In genomic region chr12:109952873-109953272, GRCh38 we compare ENCODE assay signal across 17 cellular contexts. TPM values are rescaled to one million over a fixed set of nuclear protein-coding genes. Genes with fewer than 3 reads are reported as not detected.
DNase-seq lines count a peak whose midpoint lies in the region; ATAC-seq, FAIRE-seq and TF ChIP-seq lines count a peak whose summit lies in the region.
"Had no signal": no experiment of that assay in that cellular context is flagged by ENCODE, and none has a peak within 500 bp of the region (broad histone marks: within the 10 kb centered on the region; RNA-seq: fewer than 3 reads in every experiment).

No MANE protein-coding gene starts in this region.

- TF ChIP-seq RAD21 in liver (IDR thresholded peaks at IDR 0.05), result no peak
- no peak for TF ChIP-seq RAD21 in HepG2 (CRISPR knock-in tag; IDR thresholded peaks at IDR 0.05)

- H3K36me3 ChIP-seq in liver (ENCODE audit: control insufficient read depth in 4 of 4, insufficient read depth in 3 of 4, low read depth in 1 of 4, low read length in 3 of 4) (peaks cover 9 to 29% (median 28%) of the 10 kb centered on the region in 4 donors), HepG2 (replicated peaks in 1 of 2; ENCODE audit: control insufficient read depth in 1 of 2, insufficient read depth in 2 of 2, low read length in 2 of 2) (peaks cover 14 to 40% of the 10 kb centered on the region in 2 experiments), ascending aorta (peaks cover 15 to 51% of the 10 kb centered on the region in 2 donors), right lobe of liver (peaks cover 0 to 38% (median 10%) of the 10 kb centered on the region in 4 donors), tibial artery (peaks cover 28 to 94% (median 52%) of the 10 kb centered on the region in 3 donors), prostate gland (peaks cover 0 to 6% of the 10 kb centered on the region in 2 donors)

- H3K4me1 ChIP-seq in liver (ENCODE audit: control insufficient read depth in 4 of 4, insufficient read depth in 4 of 4, low read length in 3 of 4) (peaks cover 4 to 42% (median 31%) of the 10 kb centered on the region in 4 donors), HepG2 (ENCODE audit: insufficient read depth, low read length) (peaks cover 37% of the 10 kb centered on the region), ascending aorta (peaks cover 13 to 29% of the 10 kb centered on the region in 2 donors), right lobe of liver (peaks cover 0 to 36% (median 8%) of the 10 kb centered on the region in 4 donors), tibial artery (peaks cover 0 to 28% (median 11%) of the 10 kb centered on the region in 4 donors), prostate gland (replicated peaks) (no peaks in the 10 kb centered on the region)

- in situ Hi-C loops in HepG2 (cut with HindIII; ENCODE audit: extremely low pct_ligation_motif_present, low pct_unique_long_range_greater_than_20kb), result no loop called here

- POLR2A ChIA-PET in HepG2 (lab: Yijun Ruan, JAX), result no interaction called here

- TF ChIP-seq POLR2A in HepG2 (IDR thresholded peaks at IDR 0.05; ENCODE audit: insufficient read depth in 1 of 2, low read depth in 2 of 2, low read length in 2 of 2) (no peak), right lobe of liver (IDR thresholded peaks at IDR 0.05) (no peak), prostate gland (IDR thresholded peaks at IDR 0.05) (no peak)

- no peak for FAIRE-seq in HepG2 (lab: Jason Lieb, UNC)
- FAIRE-seq: H1 had no signal

- H3K27ac ChIP-seq in liver (ENCODE audit: low read depth in 1 of 2, low read length in 2 of 2) (peak overlapping the region; percentile 8 to 37), HepG2 (ENCODE audit: extremely low read length, insufficient read depth, low read length) (no peak overlapping the region), ascending aorta (peak overlapping the region; percentile 77 to 78), right lobe of liver (peak overlapping the region in 2 of 3 donors; percentile 19 to 41), tibial artery (peak overlapping the region; percentile 23 to 54), prostate gland (no peak overlapping the region)

- H3K9ac ChIP-seq in liver (ENCODE audit: low read depth in 1 of 2, low read length in 2 of 2), result no peak overlapping the region
- no peak overlapping the region for H3K9ac ChIP-seq in HepG2 (ENCODE audit: insufficient read depth, low read depth, low read length)

- CTCF ChIA-PET in HepG2 (lab: Yijun Ruan, JAX; ENCODE audit: low intra/inter-chr PET ratio, low total read pairs), result no interaction called here

- no peak overlapping the region for H2AFZ ChIP-seq in HepG2 (ENCODE audit: low read length)

- no peaks in the 10 kb centered on the region for H3K27me3 ChIP-seq in liver (ENCODE audit: control insufficient read depth in 4 of 4, insufficient read depth in 4 of 4, low read length in 3 of 4)
- H3K27me3 ChIP-seq in HepG2 (ENCODE audit: control insufficient read depth in 1 of 2, insufficient read depth in 2 of 2, low read length in 2 of 2), result no peaks in the 10 kb centered on the region
- H3K27me3 ChIP-seq in ascending aorta, result no peaks in the 10 kb centered on the region
- no peaks in the 10 kb centered on the region for H3K27me3 ChIP-seq in right lobe of liver
- H3K27me3 ChIP-seq in tibial artery, result no peaks in the 10 kb centered on the region
- H3K27me3 ChIP-seq in prostate gland (replicated peaks; ENCODE audit: insufficient read depth), result no peaks in the 10 kb centered on the region
- H3K27me3 ChIP-seq: BE2C, dorsolateral prefrontal cortex, left lung had no signal

- BruUV-seq in HepG2 (replicated peaks; lab: Mats Ljungman, UMichigan), result no TSS peak

- TF ChIP-seq CTCF in liver (IDR thresholded peaks at IDR 0.05; ENCODE audit: low read depth, low read length, missing input control) (no peak), HepG2 (CRISPR knock-in tag; IDR thresholded peaks at IDR 0.05) (no peak), ascending aorta (IDR thresholded peaks at IDR 0.05) (no peak), right lobe of liver (IDR thresholded peaks at IDR 0.05) (no peak), tibial artery (IDR thresholded peaks at IDR 0.05) (no peak), prostate gland (IDR thresholded peaks at IDR 0.05) (no peak)

- WGBS in liver, result 48% methylated on average over 8 of the region's 8 CpGs
- WGBS in HepG2 (ENCODE audit: low lambda C conversion rate), result 98% methylated on average over 8 of the region's 8 CpGs
- WGBS in right lobe of liver (ENCODE audit: insufficient coverage, low coverage, low lambda C conversion rate, missing lambda C conversion rate), result 45% methylated on average over 7 of the region's 8 CpGs
- 87% methylated on average over 8 of the region's 8 CpGs for WGBS in prostate gland

- H3K79me2 ChIP-seq in HepG2 (ENCODE audit: insufficient read depth, low read length), result no peaks in the 10 kb centered on the region

- no peaks in the 10 kb centered on the region for H4K20me1 ChIP-seq in HepG2 (ENCODE audit: insufficient read depth, low read length)

- TF ChIP-seq EP300 in HepG2 (IDR thresholded peaks at IDR 0.05; ENCODE audit: low read depth in 2 of 2, low read length in 2 of 2), result no peak
- TF ChIP-seq EP300 in HepG2 (CRISPR knock-in tag; IDR thresholded peaks at IDR 0.05; ENCODE audit: borderline replicate concordance), result no peak

- intact Hi-C loops in HepG2 (cut with micrococcal nuclease; ENCODE audit: unreplicated experiment), result no loop called here
- intact Hi-C loops in ascending aorta (cut with DNase I), result no loop called here
- intact Hi-C loops in right lobe of liver (cut with DNase I), result no loop called here
- intact Hi-C loops in tibial artery (cut with DNase I; ENCODE audit: low total_unique reads), result no loop called here
- intact Hi-C loops in prostate gland (cut with DNase I), result loop anchor here (5.0 kb wide), 1 partner anchor 44 kb away; the partner anchor contains the start of genes ANKRD13A and GIT2

- ATAC-seq in HepG2, result no peak
- peak in 2 of 4 donors; percentile 42 to 60 for ATAC-seq in right lobe of liver
- ATAC-seq: left lung had no signal

- no peak overlapping the region for H3K4me2 ChIP-seq in HepG2 (ENCODE audit: low read depth, low read length)
- H3K4me2 ChIP-seq: smooth muscle cell had no signal

- H3K4me3 ChIP-seq in liver (ENCODE audit: low read depth in 1 of 3, low read length in 3 of 3), result no peak overlapping the region
- H3K4me3 ChIP-seq in HepG2 (replicated peaks in 1 of 3; ENCODE audit: insufficient read depth in 1 of 3, low read depth in 2 of 3, low read length in 3 of 3), result no peak overlapping the region
- no peak overlapping the region for H3K4me3 ChIP-seq in ascending aorta
- H3K4me3 ChIP-seq in right lobe of liver, result no peak overlapping the region
- no peak overlapping the region for H3K4me3 ChIP-seq in tibial artery
- H3K4me3 ChIP-seq in prostate gland, result no peak overlapping the region
- H3K4me3 ChIP-seq: dorsolateral prefrontal cortex, left lung, smooth muscle cell had no signal

- H3K9me3 ChIP-seq in liver (ENCODE audit: control insufficient read depth in 4 of 4, low read length in 3 of 4) (no peaks in the 10 kb centered on the region), HepG2 (ENCODE audit: low read length) (no peaks in the 10 kb centered on the region), ascending aorta (no peaks in the 10 kb centered on the region), right lobe of liver (no peaks in the 10 kb centered on the region), tibial artery (no peaks in the 10 kb centered on the region), prostate gland (no peaks in the 10 kb centered on the region)
- H3K9me3 ChIP-seq: BE2C, left lung had no signal

- DNase-seq in HepG2 (ENCODE audit: low spot score) (no peak), ascending aorta (ENCODE audit: low spot score in 2 of 2) (no peak), right lobe of liver (peak in 2 of 3 donors; percentile 71 to 75), tibial artery (no peak), prostate gland (ENCODE audit: low spot score) (no peak), SKM-1 treated with dmso at 0.1 percent for 144 hours (lab: John Stamatoyannopoulos, UW; ENCODE audit: unreplicated experiment) (no peak), islet precursor cell (no peak)
- DNase-seq: BE2C, DMS79, dorsolateral prefrontal cortex, KG1, left lung, NCI-H1417, NCI-H446 had no signal

RNA-seq across cellular contexts. Expression of gene GIT2, which starts 43.3 kb away (rescaled TPM):
- total RNA-seq in liver (10 to 100 TPM; 22.2 to 30.4 TPM), HepG2 (2016; rRNA removed; fragmentation: Illumina TruSeq; extraction: Trizol) (15.2 and 18.4 TPM in 2 replicates), ascending aorta (44.9 TPM), right lobe of liver (10 to 100 TPM; 13.3 to 24.8 (median 16.8) TPM), prostate gland (10 to 100 TPM; 20.9 to 43.3 TPM)
- polyA plus RNA-seq in liver (10 to 100 TPM in 1 of 2 donors, 1 to 10 TPM in 1; 6.7 to 11.1 TPM), HepG2 (2011; rRNA removed) (18.7 and 19.8 TPM in 2 replicates)
- 6.4 and 7.3 TPM in 2 replicates for total RNA-seq in HepG2 (2016; cell fraction: cytosol; rRNA removed; fragmentation: Illumina TruSeq; extraction: Trizol; ENCODE audit: low read depth)
- 14.1 and 17.8 TPM in 2 replicates for total RNA-seq in HepG2 (2016; cell fraction: insoluble cytoplasmic fraction; rRNA removed; fragmentation: Illumina TruSeq; extraction: Trizol)
- 9.0 and 9.5 TPM in 2 replicates for total RNA-seq in HepG2 (2016; cell fraction: membrane; rRNA removed; fragmentation: Illumina TruSeq; extraction: Trizol)
- total RNA-seq in HepG2 (2016; cell fraction: nucleus; rRNA removed; fragmentation: Illumina TruSeq; extraction: Trizol), result 31.9 and 34.5 TPM in 2 replicates
- polyA plus RNA-seq in HepG2 (2011; cell fraction: cytosol; rRNA removed), result 9.5 and 12.3 TPM in 2 replicates
- polyA plus RNA-seq in HepG2 (2011; cell fraction: nucleus; rRNA removed), result 50.5 and 56.5 TPM in 2 replicates
- polyA plus RNA-seq in HepG2 (2012), result 14.5 and 15.2 TPM in 2 replicates
- polyA plus RNA-seq in HepG2 (2016; cell fraction: cytosol; fragmentation: Illumina TruSeq; extraction: Trizol; ENCODE audit: low read depth), result 0.65 and 0.83 TPM in 2 replicates
- polyA plus RNA-seq in HepG2 (2016; cell fraction: insoluble cytoplasmic fraction; fragmentation: Illumina TruSeq; extraction: Trizol; ENCODE audit: low read depth), result 11.7 and 12.8 TPM in 2 replicates
- polyA plus RNA-seq in HepG2 (2016; cell fraction: membrane; fragmentation: Illumina TruSeq; extraction: Trizol; ENCODE audit: low read depth), result 2.2 and 2.5 TPM in 2 replicates
- 59.1 and 66.0 TPM in 2 replicates for polyA plus RNA-seq in HepG2 (2016; cell fraction: nucleus; fragmentation: Illumina TruSeq; extraction: Trizol; ENCODE audit: insufficient read depth, low read depth)
- 26.7 and 35.9 TPM in 2 replicates for polyA minus RNA-seq in HepG2 (2011; rRNA and poly(A)+ RNA removed; ENCODE audit: low replicate concordance)
- 11.9 and 13.6 TPM in 2 replicates for polyA minus RNA-seq in HepG2 (2011; cell fraction: cytosol; rRNA and poly(A)+ RNA removed)
- 90.6 and 102 TPM in 2 replicates for polyA minus RNA-seq in HepG2 (2011; cell fraction: nucleus; rRNA and poly(A)+ RNA removed)

RNA-seq across cellular contexts. Expression of gene ANKRD13A, which starts 46.4 kb away (rescaled TPM):
- total RNA-seq in liver (10 to 100 TPM; 27.0 to 40.5 TPM), HepG2 (2016; rRNA removed; fragmentation: Illumina TruSeq; extraction: Trizol) (34.1 and 40.7 TPM in 2 replicates), ascending aorta (199 TPM), right lobe of liver (10 to 100 TPM; 14.4 to 33.7 (median 24.6) TPM), prostate gland (10 to 100 TPM; 76.1 to 87.4 TPM)
- polyA plus RNA-seq in liver (10 to 100 TPM in 1 of 2 donors, 1 to 10 TPM in 1; 7.0 to 10.5 TPM), HepG2 (2011; rRNA removed) (41.6 and 51.0 TPM in 2 replicates)
- 19.2 and 22.0 TPM in 2 replicates for total RNA-seq in HepG2 (2016; cell fraction: cytosol; rRNA removed; fragmentation: Illumina TruSeq; extraction: Trizol; ENCODE audit: low read depth)
- 35.8 and 44.1 TPM in 2 replicates for total RNA-seq in HepG2 (2016; cell fraction: insoluble cytoplasmic fraction; rRNA removed; fragmentation: Illumina TruSeq; extraction: Trizol)
- total RNA-seq in HepG2 (2016; cell fraction: membrane; rRNA removed; fragmentation: Illumina TruSeq; extraction: Trizol), result 36.6 and 37.4 TPM in 2 replicates
- total RNA-seq in HepG2 (2016; cell fraction: nucleus; rRNA removed; fragmentation: Illumina TruSeq; extraction: Trizol), result 27.2 and 29.0 TPM in 2 replicates
- polyA plus RNA-seq in HepG2 (2011; cell fraction: cytosol; rRNA removed), result 36.8 and 47.0 TPM in 2 replicates
- polyA plus RNA-seq in HepG2 (2011; cell fraction: nucleus; rRNA removed), result 90.0 and 92.3 TPM in 2 replicates
- polyA plus RNA-seq in HepG2 (2012), result 36.3 and 37.0 TPM in 2 replicates
- polyA plus RNA-seq in HepG2 (2016; cell fraction: cytosol; fragmentation: Illumina TruSeq; extraction: Trizol; ENCODE audit: low read depth), result 6.9 and 7.4 TPM in 2 replicates
- 32.2 and 35.3 TPM in 2 replicates for polyA plus RNA-seq in HepG2 (2016; cell fraction: insoluble cytoplasmic fraction; fragmentation: Illumina TruSeq; extraction: Trizol; ENCODE audit: low read depth)
- polyA plus RNA-seq in HepG2 (2016; cell fraction: membrane; fragmentation: Illumina TruSeq; extraction: Trizol; ENCODE audit: low read depth), result 19.0 and 20.8 TPM in 2 replicates
- polyA plus RNA-seq in HepG2 (2016; cell fraction: nucleus; fragmentation: Illumina TruSeq; extraction: Trizol; ENCODE audit: insufficient read depth, low read depth), result 53.7 and 57.1 TPM in 2 replicates
- polyA minus RNA-seq in HepG2 (2011; rRNA and poly(A)+ RNA removed; ENCODE audit: low replicate concordance), result 40.3 and 72.5 TPM in 2 replicates
- 27.5 and 31.2 TPM in 2 replicates for polyA minus RNA-seq in HepG2 (2011; cell fraction: cytosol; rRNA and poly(A)+ RNA removed)
- 41.3 and 58.9 TPM in 2 replicates for polyA minus RNA-seq in HepG2 (2011; cell fraction: nucleus; rRNA and poly(A)+ RNA removed)

RNA-seq across cellular contexts. Expression of gene TCHP, which starts 52.8 kb away (rescaled TPM):
- total RNA-seq in liver (1 to 10 TPM; 5.4 to 9.8 TPM), HepG2 (2016; rRNA removed; fragmentation: Illumina TruSeq; extraction: Trizol) (10.4 and 12.2 TPM in 2 replicates), ascending aorta (4.2 TPM), right lobe of liver (1 to 10 TPM; 4.9 to 8.8 (median 6.8) TPM), prostate gland (10 to 100 TPM; 18.9 to 26.3 TPM)
- polyA plus RNA-seq in liver (1 to 10 TPM; 5.0 to 5.1 TPM), HepG2 (2011; rRNA removed) (6.3 and 6.7 TPM in 2 replicates)
- total RNA-seq in HepG2 (2016; cell fraction: cytosol; rRNA removed; fragmentation: Illumina TruSeq; extraction: Trizol; ENCODE audit: low read depth), result 2.5 and 2.6 TPM in 2 replicates
- 8.5 and 11.7 TPM in 2 replicates for total RNA-seq in HepG2 (2016; cell fraction: insoluble cytoplasmic fraction; rRNA removed; fragmentation: Illumina TruSeq; extraction: Trizol)
- total RNA-seq in HepG2 (2016; cell fraction: membrane; rRNA removed; fragmentation: Illumina TruSeq; extraction: Trizol), result 5.2 and 5.6 TPM in 2 replicates
- total RNA-seq in HepG2 (2016; cell fraction: nucleus; rRNA removed; fragmentation: Illumina TruSeq; extraction: Trizol), result 12.5 and 13.8 TPM in 2 replicates
- 4.3 and 5.7 TPM in 2 replicates for polyA plus RNA-seq in HepG2 (2011; cell fraction: cytosol; rRNA removed)
- 32.3 and 36.3 TPM in 2 replicates for polyA plus RNA-seq in HepG2 (2011; cell fraction: nucleus; rRNA removed)
- polyA plus RNA-seq in HepG2 (2012), result 7.6 and 9.7 TPM in 2 replicates
- 1.2 and 1.4 TPM in 2 replicates for polyA plus RNA-seq in HepG2 (2016; cell fraction: cytosol; fragmentation: Illumina TruSeq; extraction: Trizol; ENCODE audit: low read depth)
- 11.8 and 12.5 TPM in 2 replicates for polyA plus RNA-seq in HepG2 (2016; cell fraction: insoluble cytoplasmic fraction; fragmentation: Illumina TruSeq; extraction: Trizol; ENCODE audit: low read depth)
- 3.1 and 3.4 TPM in 2 replicates for polyA plus RNA-seq in HepG2 (2016; cell fraction: membrane; fragmentation: Illumina TruSeq; extraction: Trizol; ENCODE audit: low read depth)
- 29.5 and 29.6 TPM in 2 replicates for polyA plus RNA-seq in HepG2 (2016; cell fraction: nucleus; fragmentation: Illumina TruSeq; extraction: Trizol; ENCODE audit: insufficient read depth, low read depth)
- polyA minus RNA-seq in HepG2 (2011; rRNA and poly(A)+ RNA removed; ENCODE audit: low replicate concordance), result 5.0 and 14.9 TPM in 2 replicates
- 1.4 and 1.7 TPM in 2 replicates for polyA minus RNA-seq in HepG2 (2011; cell fraction: cytosol; rRNA and poly(A)+ RNA removed)
- polyA minus RNA-seq in HepG2 (2011; cell fraction: nucleus; rRNA and poly(A)+ RNA removed), result 11.3 and 11.8 TPM in 2 replicates

Comparison
In these comparisons a context has a peak if more than half of its experiments do, and no peak if none do; other contexts are left out.
1. H3K27ac ChIP-seq: peak in liver (2 of 2), ascending aorta (2 of 2), right lobe of liver (2 of 3) and tibial artery (2 of 2); none in HepG2 (single experiment) and prostate gland (0 of 2).
2. DNase-seq: peak in right lobe of liver (2 of 3); none in HepG2 (single experiment), ascending aorta (0 of 2), tibial artery (0 of 2), prostate gland (single experiment), SKM-1 treated with dmso at 0.1 percent for 144 hours (single experiment) and islet precursor cell (single experiment).